ENCODE assay signal across 1 cellular context in the genomic region with DNA sequence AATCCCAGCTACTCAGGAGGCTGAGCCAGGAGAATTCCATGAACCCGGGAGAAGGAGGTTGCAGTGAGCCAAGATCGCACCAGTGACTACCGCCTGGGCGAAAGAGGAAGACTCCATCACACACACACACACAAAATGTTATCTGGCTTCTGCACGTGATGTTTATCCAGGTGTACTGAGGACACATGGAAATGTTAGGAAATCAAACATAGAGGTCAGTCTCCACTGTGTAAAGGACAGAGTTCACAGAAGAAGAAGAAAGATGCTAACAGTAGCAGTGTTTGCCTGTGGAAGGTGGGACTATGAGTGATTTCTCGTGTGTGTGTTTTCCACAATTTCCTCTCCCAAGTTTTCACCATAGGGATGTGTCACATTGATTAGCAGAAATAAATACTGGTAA.
TF ChIP-seq lines count a peak whose summit lies in the region.

No MANE protein-coding gene starts in this region.

TF ChIP-seq in HepG2, 621 proteins besides CTCF, POLR2A, EP300 and RAD21 (continued from another document and continues in another):
- TF ChIP-seq, protein P1, sequence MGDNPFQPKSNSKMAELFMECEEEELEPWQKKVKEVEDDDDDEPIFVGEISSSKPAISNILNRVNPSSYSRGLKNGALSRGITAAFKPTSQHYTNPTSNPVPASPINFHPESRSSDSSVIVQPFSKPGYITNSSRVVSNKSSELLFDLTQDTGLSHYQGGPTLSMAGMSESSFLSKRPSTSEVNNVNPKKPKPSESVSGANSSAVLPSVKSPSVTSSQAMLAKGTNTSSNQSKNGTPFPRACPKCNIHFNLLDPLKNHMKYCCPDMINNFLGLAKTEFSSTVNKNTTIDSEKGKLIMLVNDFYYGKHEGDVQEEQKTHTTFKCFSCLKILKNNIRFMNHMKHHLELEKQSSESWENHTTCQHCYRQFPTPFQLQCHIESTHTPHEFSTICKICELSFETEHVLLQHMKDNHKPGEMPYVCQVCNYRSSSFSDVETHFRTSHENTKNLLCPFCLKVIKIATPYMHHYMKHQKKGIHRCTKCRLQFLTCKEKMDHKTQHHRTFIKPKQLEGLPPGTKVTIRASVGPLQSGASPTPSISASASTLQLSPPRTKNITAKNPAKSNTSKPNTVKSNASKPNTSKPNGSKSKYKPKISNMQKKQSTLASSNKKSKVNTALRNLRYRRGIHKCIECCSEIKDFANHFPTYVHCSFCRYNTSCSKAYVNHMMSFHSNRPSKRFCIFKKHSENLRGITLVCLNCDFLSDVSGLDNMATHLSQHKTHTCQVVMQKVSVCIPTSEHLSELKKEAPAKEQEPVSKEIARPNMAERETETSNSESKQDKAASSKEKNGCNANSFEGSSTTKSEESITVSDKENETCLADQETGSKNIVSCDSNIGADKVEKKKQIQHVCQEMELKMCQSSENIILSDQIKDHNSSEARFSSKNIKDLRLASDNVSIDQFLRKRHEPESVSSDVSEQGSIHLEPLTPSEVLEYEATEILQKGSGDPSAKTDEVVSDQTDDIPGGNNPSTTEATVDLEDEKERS (CRISPR knock-in tag; IDR thresholded peaks at IDR 0.05) = peak; percentile 81; the same call in 1 of the 2 replicates
- no peak for TF ChIP-seq ZBTB7A (CRISPR knock-in tag; IDR thresholded peaks at IDR 0.05)
- TF ChIP-seq, protein P2, sequence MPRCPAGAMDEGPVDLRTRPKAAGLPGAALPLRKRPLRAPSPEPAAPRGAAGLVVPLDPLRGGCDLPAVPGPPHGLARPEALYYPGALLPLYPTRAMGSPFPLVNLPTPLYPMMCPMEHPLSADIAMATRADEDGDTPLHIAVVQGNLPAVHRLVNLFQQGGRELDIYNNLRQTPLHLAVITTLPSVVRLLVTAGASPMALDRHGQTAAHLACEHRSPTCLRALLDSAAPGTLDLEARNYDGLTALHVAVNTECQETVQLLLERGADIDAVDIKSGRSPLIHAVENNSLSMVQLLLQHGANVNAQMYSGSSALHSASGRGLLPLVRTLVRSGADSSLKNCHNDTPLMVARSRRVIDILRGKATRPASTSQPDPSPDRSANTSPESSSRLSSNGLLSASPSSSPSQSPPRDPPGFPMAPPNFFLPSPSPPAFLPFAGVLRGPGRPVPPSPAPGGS (CRISPR knock-in tag; IDR thresholded peaks at IDR 0.05) = no peak
- TF ChIP-seq ZNF20 (CRISPR knock-in tag; IDR thresholded peaks at IDR 0.05) = no peak
- no peak for TF ChIP-seq ZNF234 (CRISPR knock-in tag; conservative IDR thresholded peaks at IDR 0.05)
- no peak for TF ChIP-seq SMC3 (IDR thresholded peaks at IDR 0.05; ENCODE audit: low read length)
- TF ChIP-seq, protein P3, sequence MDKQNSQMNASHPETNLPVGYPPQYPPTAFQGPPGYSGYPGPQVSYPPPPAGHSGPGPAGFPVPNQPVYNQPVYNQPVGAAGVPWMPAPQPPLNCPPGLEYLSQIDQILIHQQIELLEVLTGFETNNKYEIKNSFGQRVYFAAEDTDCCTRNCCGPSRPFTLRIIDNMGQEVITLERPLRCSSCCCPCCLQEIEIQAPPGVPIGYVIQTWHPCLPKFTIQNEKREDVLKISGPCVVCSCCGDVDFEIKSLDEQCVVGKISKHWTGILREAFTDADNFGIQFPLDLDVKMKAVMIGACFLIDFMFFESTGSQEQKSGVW (CRISPR knock-in tag; IDR thresholded peaks at IDR 0.05; ENCODE audit: borderline replicate concordance) = no peak
- peak; percentile 58; the same call in 1 of the 2 replicates for TF ChIP-seq MTA1 (CRISPR knock-in tag; IDR thresholded peaks at IDR 0.05; ENCODE audit: borderline replicate concordance)
- no peak for TF ChIP-seq GTF3A (CRISPR knock-in tag; conservative IDR thresholded peaks at IDR 0.05)
- TF ChIP-seq ZSCAN9 (CRISPR knock-in tag; IDR thresholded peaks at IDR 0.05; ENCODE audit: borderline replicate concordance) = peak; percentile 45; the same call in 1 of the 2 replicates
- TF ChIP-seq, protein P4, sequence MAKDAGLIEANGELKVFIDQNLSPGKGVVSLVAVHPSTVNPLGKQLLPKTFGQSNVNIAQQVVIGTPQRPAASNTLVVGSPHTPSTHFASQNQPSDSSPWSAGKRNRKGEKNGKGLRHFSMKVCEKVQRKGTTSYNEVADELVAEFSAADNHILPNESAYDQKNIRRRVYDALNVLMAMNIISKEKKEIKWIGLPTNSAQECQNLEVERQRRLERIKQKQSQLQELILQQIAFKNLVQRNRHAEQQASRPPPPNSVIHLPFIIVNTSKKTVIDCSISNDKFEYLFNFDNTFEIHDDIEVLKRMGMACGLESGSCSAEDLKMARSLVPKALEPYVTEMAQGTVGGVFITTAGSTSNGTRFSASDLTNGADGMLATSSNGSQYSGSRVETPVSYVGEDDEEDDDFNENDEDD (CRISPR knock-in tag; IDR thresholded peaks at IDR 0.05; ENCODE audit: borderline replicate concordance) = no peak
- peak; percentile 68; the same call in 1 of the 2 replicates for TF ChIP-seq PHF21A (CRISPR knock-in tag; IDR thresholded peaks at IDR 0.05)
- TF ChIP-seq, protein P5, sequence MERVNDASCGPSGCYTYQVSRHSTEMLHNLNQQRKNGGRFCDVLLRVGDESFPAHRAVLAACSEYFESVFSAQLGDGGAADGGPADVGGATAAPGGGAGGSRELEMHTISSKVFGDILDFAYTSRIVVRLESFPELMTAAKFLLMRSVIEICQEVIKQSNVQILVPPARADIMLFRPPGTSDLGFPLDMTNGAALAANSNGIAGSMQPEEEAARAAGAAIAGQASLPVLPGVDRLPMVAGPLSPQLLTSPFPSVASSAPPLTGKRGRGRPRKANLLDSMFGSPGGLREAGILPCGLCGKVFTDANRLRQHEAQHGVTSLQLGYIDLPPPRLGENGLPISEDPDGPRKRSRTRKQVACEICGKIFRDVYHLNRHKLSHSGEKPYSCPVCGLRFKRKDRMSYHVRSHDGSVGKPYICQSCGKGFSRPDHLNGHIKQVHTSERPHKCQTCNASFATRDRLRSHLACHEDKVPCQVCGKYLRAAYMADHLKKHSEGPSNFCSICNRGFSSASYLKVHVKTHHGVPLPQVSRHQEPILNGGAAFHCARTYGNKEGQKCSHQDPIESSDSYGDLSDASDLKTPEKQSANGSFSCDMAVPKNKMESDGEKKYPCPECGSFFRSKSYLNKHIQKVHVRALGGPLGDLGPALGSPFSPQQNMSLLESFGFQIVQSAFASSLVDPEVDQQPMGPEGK (CRISPR knock-in tag; IDR thresholded peaks at IDR 0.05) = peak; percentile 33; the same call in 1 of the 2 replicates
- TF ChIP-seq CBFB (CRISPR knock-in tag; IDR thresholded peaks at IDR 0.05) = 0 out of 2 replicates have a peak, but pooled peaks have one; percentile 58
- TF ChIP-seq, protein P6, sequence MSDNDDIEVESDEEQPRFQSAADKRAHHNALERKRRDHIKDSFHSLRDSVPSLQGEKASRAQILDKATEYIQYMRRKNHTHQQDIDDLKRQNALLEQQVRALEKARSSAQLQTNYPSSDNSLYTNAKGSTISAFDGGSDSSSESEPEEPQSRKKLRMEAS (IDR thresholded peaks at IDR 0.05) = peak; percentile 79
- no peak for TF ChIP-seq REXO4 (CRISPR knock-in tag; IDR thresholded peaks at IDR 0.05; ENCODE audit: borderline replicate concordance)
- TF ChIP-seq MXD4 (CRISPR knock-in tag; IDR thresholded peaks at IDR 0.05) = no peak
- TF ChIP-seq, protein P7, sequence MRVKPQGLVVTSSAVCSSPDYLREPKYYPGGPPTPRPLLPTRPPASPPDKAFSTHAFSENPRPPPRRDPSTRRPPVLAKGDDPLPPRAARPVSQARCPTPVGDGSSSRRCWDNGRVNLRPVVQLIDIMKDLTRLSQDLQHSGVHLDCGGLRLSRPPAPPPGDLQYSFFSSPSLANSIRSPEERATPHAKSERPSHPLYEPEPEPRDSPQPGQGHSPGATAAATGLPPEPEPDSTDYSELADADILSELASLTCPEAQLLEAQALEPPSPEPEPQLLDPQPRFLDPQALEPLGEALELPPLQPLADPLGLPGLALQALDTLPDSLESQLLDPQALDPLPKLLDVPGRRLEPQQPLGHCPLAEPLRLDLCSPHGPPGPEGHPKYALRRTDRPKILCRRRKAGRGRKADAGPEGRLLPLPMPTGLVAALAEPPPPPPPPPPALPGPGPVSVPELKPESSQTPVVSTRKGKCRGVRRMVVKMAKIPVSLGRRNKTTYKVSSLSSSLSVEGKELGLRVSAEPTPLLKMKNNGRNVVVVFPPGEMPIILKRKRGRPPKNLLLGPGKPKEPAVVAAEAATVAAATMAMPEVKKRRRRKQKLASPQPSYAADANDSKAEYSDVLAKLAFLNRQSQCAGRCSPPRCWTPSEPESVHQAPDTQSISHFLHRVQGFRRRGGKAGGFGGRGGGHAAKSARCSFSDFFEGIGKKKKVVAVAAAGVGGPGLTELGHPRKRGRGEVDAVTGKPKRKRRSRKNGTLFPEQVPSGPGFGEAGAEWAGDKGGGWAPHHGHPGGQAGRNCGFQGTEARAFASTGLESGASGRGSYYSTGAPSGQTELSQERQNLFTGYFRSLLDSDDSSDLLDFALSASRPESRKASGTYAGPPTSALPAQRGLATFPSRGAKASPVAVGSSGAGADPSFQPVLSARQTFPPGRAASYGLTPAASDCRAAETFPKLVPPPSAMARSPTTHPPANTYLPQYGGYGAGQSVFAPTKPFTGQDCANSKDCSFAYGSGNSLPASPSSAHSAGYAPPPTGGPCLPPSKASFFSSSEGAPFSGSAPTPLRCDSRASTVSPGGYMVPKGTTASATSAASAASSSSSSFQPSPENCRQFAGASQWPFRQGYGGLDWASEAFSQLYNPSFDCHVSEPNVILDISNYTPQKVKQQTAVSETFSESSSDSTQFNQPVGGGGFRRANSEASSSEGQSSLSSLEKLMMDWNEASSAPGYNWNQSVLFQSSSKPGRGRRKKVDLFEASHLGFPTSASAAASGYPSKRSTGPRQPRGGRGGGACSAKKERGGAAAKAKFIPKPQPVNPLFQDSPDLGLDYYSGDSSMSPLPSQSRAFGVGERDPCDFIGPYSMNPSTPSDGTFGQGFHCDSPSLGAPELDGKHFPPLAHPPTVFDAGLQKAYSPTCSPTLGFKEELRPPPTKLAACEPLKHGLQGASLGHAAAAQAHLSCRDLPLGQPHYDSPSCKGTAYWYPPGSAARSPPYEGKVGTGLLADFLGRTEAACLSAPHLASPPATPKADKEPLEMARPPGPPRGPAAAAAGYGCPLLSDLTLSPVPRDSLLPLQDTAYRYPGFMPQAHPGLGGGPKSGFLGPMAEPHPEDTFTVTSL (CRISPR knock-in tag; IDR thresholded peaks at IDR 0.05; ENCODE audit: borderline replicate concordance) = peak; percentile 96
- no peak for TF ChIP-seq NFKBIZ (CRISPR knock-in tag; IDR thresholded peaks at IDR 0.05)
- TF ChIP-seq, protein P8, sequence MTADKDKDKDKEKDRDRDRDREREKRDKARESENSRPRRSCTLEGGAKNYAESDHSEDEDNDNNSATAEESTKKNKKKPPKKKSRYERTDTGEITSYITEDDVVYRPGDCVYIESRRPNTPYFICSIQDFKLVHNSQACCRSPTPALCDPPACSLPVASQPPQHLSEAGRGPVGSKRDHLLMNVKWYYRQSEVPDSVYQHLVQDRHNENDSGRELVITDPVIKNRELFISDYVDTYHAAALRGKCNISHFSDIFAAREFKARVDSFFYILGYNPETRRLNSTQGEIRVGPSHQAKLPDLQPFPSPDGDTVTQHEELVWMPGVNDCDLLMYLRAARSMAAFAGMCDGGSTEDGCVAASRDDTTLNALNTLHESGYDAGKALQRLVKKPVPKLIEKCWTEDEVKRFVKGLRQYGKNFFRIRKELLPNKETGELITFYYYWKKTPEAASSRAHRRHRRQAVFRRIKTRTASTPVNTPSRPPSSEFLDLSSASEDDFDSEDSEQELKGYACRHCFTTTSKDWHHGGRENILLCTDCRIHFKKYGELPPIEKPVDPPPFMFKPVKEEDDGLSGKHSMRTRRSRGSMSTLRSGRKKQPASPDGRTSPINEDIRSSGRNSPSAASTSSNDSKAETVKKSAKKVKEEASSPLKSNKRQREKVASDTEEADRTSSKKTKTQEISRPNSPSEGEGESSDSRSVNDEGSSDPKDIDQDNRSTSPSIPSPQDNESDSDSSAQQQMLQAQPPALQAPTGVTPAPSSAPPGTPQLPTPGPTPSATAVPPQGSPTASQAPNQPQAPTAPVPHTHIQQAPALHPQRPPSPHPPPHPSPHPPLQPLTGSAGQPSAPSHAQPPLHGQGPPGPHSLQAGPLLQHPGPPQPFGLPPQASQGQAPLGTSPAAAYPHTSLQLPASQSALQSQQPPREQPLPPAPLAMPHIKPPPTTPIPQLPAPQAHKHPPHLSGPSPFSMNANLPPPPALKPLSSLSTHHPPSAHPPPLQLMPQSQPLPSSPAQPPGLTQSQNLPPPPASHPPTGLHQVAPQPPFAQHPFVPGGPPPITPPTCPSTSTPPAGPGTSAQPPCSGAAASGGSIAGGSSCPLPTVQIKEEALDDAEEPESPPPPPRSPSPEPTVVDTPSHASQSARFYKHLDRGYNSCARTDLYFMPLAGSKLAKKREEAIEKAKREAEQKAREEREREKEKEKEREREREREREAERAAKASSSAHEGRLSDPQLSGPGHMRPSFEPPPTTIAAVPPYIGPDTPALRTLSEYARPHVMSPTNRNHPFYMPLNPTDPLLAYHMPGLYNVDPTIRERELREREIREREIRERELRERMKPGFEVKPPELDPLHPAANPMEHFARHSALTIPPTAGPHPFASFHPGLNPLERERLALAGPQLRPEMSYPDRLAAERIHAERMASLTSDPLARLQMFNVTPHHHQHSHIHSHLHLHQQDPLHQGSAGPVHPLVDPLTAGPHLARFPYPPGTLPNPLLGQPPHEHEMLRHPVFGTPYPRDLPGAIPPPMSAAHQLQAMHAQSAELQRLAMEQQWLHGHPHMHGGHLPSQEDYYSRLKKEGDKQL (CRISPR knock-in tag; IDR thresholded peaks at IDR 0.05; ENCODE audit: low read depth) = peak; percentile 77; the same call in 1 of the 2 replicates
- TF ChIP-seq, protein P9, sequence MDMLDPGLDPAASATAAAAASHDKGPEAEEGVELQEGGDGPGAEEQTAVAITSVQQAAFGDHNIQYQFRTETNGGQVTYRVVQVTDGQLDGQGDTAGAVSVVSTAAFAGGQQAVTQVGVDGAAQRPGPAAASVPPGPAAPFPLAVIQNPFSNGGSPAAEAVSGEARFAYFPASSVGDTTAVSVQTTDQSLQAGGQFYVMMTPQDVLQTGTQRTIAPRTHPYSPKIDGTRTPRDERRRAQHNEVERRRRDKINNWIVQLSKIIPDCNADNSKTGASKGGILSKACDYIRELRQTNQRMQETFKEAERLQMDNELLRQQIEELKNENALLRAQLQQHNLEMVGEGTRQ (IDR thresholded peaks at IDR 0.05; ENCODE audit: low read depth, low read length) = peak; percentile 79
- TF ChIP-seq, protein P9 (CRISPR knock-in tag; IDR thresholded peaks at IDR 0.05; ENCODE audit: borderline replicate concordance) = peak; percentile 91; the same call in 1 of the 2 replicates
- TF ChIP-seq HMG20A (CRISPR knock-in tag; IDR thresholded peaks at IDR 0.05; ENCODE audit: borderline replicate concordance) = peak; percentile 90
- TF ChIP-seq PHF8 (CRISPR knock-in tag; IDR thresholded peaks at IDR 0.05) = no peak
- no peak for TF ChIP-seq ZNF615 (CRISPR knock-in tag; IDR thresholded peaks at IDR 0.05; ENCODE audit: borderline replicate concordance)
- TF ChIP-seq NR2F6 (IDR thresholded peaks at IDR 0.05) = peak; percentile 93
- TF ChIP-seq NR2F6 (CRISPR knock-in tag; IDR thresholded peaks at IDR 0.05) = peak; percentile 95
- peak; percentile 88 for TF ChIP-seq ZNF331 (CRISPR knock-in tag; IDR thresholded peaks at IDR 0.05)
- peak; percentile 88 for TF ChIP-seq ESRRA (CRISPR knock-in tag; IDR thresholded peaks at IDR 0.05; ENCODE audit: low read depth)
- TF ChIP-seq, protein P10, sequence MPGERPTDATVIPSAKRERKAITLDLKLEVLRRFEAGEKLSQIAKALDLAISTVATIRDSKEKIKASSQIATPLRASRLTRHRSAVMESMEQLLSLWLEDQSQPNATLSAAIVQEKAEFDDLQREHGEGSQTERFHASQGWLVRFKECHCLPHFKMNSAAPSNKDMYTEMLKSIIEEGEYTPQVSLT (CRISPR knock-in tag; IDR thresholded peaks at IDR 0.05; ENCODE audit: borderline replicate concordance, low read depth) = no peak
- TF ChIP-seq ZNF264 (CRISPR knock-in tag; IDR thresholded peaks at IDR 0.05) = no peak
- TF ChIP-seq ZNF382 (CRISPR knock-in tag; IDR thresholded peaks at IDR 0.05; ENCODE audit: borderline replicate concordance) = no peak
